In genomic region chr14:54438703-54439102, GRCh38 we compare ENCODE assay signal across 15 cellular contexts. TPM values are rescaled to one million over a fixed set of nuclear protein-coding genes. Genes with fewer than 3 reads are reported as not detected.
DNase-seq lines count a peak whose midpoint lies in the region; ATAC-seq and TF ChIP-seq lines count a peak whose summit lies in the region.
"Had no signal": no experiment of that assay in that cellular context is flagged by ENCODE, and none has a peak within 500 bp of the region (broad histone marks: within the 10 kb centered on the region; RNA-seq: fewer than 3 reads in every experiment).

No MANE protein-coding gene starts in this region.

- H3K4me1 Mint-ChIP-seq in activated T-cell treated with anti-CD3 and anti-CD28 coated beads, Interleukin-2, amount 50 U/mL, for 24 hours (ENCODE audit: low read depth): peaks cover 74% of the 10 kb centered on the region
- peaks cover 64% of the 10 kb centered on the region for H3K4me1 Mint-ChIP-seq in chondrocyte (ENCODE audit: low read depth)
- peaks cover 65 to 78% (median 72%) of the 10 kb centered on the region in 3 donors for H3K4me1 Mint-ChIP-seq in CD8-positive, alpha-beta memory T cell
- H3K4me1 Mint-ChIP-seq in effector memory CD8-positive, alpha-beta T cell (ENCODE audit: low read depth in 2 of 2): peaks cover 38 to 59% of the 10 kb centered on the region in 2 donors

- TF ChIP-seq CTCF in OCI-LY1 (IDR thresholded peaks at IDR 0.05; ENCODE audit: low read length) (no peak), chondrocyte (IDR thresholded peaks at IDR 0.05) (no peak)

- peaks cover 6% of the 10 kb centered on the region for H3K79me1 ChIP-seq in trophoblast cell (ENCODE audit: low read length)

- no peak overlapping the region for H4K91ac ChIP-seq in trophoblast cell (ENCODE audit: low read depth, low read length)

- H3K9ac ChIP-seq in OCI-LY1 (ENCODE audit: low read length) (no peak overlapping the region), trophoblast cell (ENCODE audit: low read length) (no peak overlapping the region)

- peak overlapping the region; percentile 65 for H3K18ac ChIP-seq in trophoblast cell (ENCODE audit: low read length)

- H2BK120ac ChIP-seq in trophoblast cell (ENCODE audit: insufficient read depth, low read length, poor library complexity): no peak overlapping the region

- no CpG with 5 or more reads among the region's 4 CpGs for WGBS in trophoblast cell (ENCODE audit: extremely low coverage, insufficient coverage, insufficient read length)

- no peak overlapping the region for H3K14ac ChIP-seq in trophoblast cell (ENCODE audit: low read length)

- H3K4me1 ChIP-seq in OCI-LY1 (ENCODE audit: insufficient read depth, low read length, severe bottlenecking) (peaks cover 70% of the 10 kb centered on the region), trophoblast cell (ENCODE audit: control insufficient read depth in 1 of 2, insufficient read depth in 2 of 2, low read length in 2 of 2) (peaks cover 2 to 3% of the 10 kb centered on the region in 2 experiments)
- peaks cover 22% of the 10 kb centered on the region for H3K4me1 ChIP-seq in CD8-positive, alpha-beta memory T cell (ENCODE audit: insufficient read depth, low read length)

- H3F3A ChIP-seq in OCI-LY1 (ENCODE audit: insufficient read depth, low read length): no peaks in the 10 kb centered on the region

- POLR2A ChIA-PET in CD8-positive, alpha-beta memory T cell (lab: Charles Lee): no interaction called here

- H3K23ac ChIP-seq in trophoblast cell (ENCODE audit: low read length): no peak overlapping the region

- no peak overlapping the region for H2BK5ac ChIP-seq in trophoblast cell (ENCODE audit: low read depth, low read length, poor library complexity)

- H3K4me2 ChIP-seq in OCI-LY1 (ENCODE audit: low read length): peak overlapping the region; percentile 22; the same call in 1 of the 2 replicates
- no peak overlapping the region for H3K4me2 ChIP-seq in trophoblast cell (ENCODE audit: low read length)

- no peak overlapping the region for H2AFZ ChIP-seq in OCI-LY1 (ENCODE audit: low read length)
- H2AFZ ChIP-seq in trophoblast cell (ENCODE audit: insufficient read depth, low read length, poor library complexity): no peak overlapping the region

- peak overlapping the region; percentile 49 for H2BK12ac ChIP-seq in trophoblast cell (ENCODE audit: low read length)

- CTCF ChIA-PET in CD8-positive, alpha-beta memory T cell (lab: Charles Lee): interaction anchor here (1.0 kb wide), 1 partner anchor 42 kb away, joined by 5 read pairs; the partner anchor contains the start of gene CDKN3

- H3K4me3 ChIP-seq in OCI-LY1 (ENCODE audit: low read depth, low read length, poor library complexity, severe bottlenecking): no peak overlapping the region
- no peak overlapping the region for H3K4me3 ChIP-seq in trophoblast cell (ENCODE audit: low read depth, low read length)
- no peak overlapping the region for H3K4me3 ChIP-seq in CD8-positive, alpha-beta memory T cell (ENCODE audit: low read length)
- H3K4me3 ChIP-seq: lung, Peyer's patch, uterus had no signal

- ATAC-seq in effector memory CD8-positive, alpha-beta T cell (replicated peaks): no peak
- ATAC-seq: stimulated activated memory B cell treated with anti-CD40 and anti-IgM and Interleukin-4, amounts not matched to agents 10 μg/mL and 1 μg/mL and 100 μg/mL, for 72 hours had no signal

- H4K12ac ChIP-seq in trophoblast cell (ENCODE audit: low read depth, low read length): no peak overlapping the region

- H3K9me3 ChIP-seq in OCI-LY1 (ENCODE audit: low read length) (no peaks in the 10 kb centered on the region), trophoblast cell (ENCODE audit: insufficient read depth, low read depth, low read length) (no peaks in the 10 kb centered on the region)
- no peaks in the 10 kb centered on the region for H3K9me3 ChIP-seq in CD8-positive, alpha-beta memory T cell (ENCODE audit: low read length)
- H3K9me3 ChIP-seq: Peyer's patch, uterus had no signal

- H2AK5ac ChIP-seq in trophoblast cell (ENCODE audit: low read length): no peak overlapping the region

- peak overlapping the region; percentile 94 for H3K4me3 Mint-ChIP-seq in activated T-cell treated with anti-CD3 and anti-CD28 coated beads, Interleukin-2, amount 50 U/mL, for 24 hours
- peak overlapping the region; percentile 92 for H3K4me3 Mint-ChIP-seq in chondrocyte (ENCODE audit: unreplicated experiment)
- peak overlapping the region in 2 of 7 donors; percentile 34 to 85 for H3K4me3 Mint-ChIP-seq in CD8-positive, alpha-beta memory T cell
- H3K4me3 Mint-ChIP-seq in effector memory CD8-positive, alpha-beta T cell: no peak overlapping the region
- H3K4me3 Mint-ChIP-seq: activated CD4-positive, alpha-beta T cell treated with anti-CD3 and anti-CD28 coated beads, Interleukin-2, amount 10 ng/mL, durations not matched to agents 7 days and 5 days; stimulated activated memory B cell treated with anti-CD40 and anti-IgM and Interleukin-4, amounts not matched to agents 10 μg/mL and 1 μg/mL and 100 μg/mL, for 72 hours had no signal

- no peaks in the 10 kb centered on the region for H4K20me1 ChIP-seq in OCI-LY1 (ENCODE audit: insufficient read depth, low read length)

- no peaks in the 10 kb centered on the region for H3K27me3 ChIP-seq in OCI-LY1 (ENCODE audit: insufficient read depth, low read length)
- no peaks in the 10 kb centered on the region for H3K27me3 ChIP-seq in trophoblast cell (ENCODE audit: insufficient read depth, low read length)
- no peaks in the 10 kb centered on the region for H3K27me3 ChIP-seq in CD8-positive, alpha-beta memory T cell (ENCODE audit: insufficient read depth, low read length, poor library complexity, severe bottlenecking)
- H3K27me3 ChIP-seq: Peyer's patch, uterus had no signal

- no peaks in the 10 kb centered on the region for H3K9me2 ChIP-seq in OCI-LY1 (ENCODE audit: low read depth, low read length)

- H3K4ac ChIP-seq in trophoblast cell (ENCODE audit: low read depth, low read length): peak overlapping the region; percentile 95

- H3K36me3 ChIP-seq in OCI-LY1 (ENCODE audit: insufficient read depth, low read length) (peaks cover 29% of the 10 kb centered on the region), trophoblast cell (ENCODE audit: control insufficient read depth in 1 of 2, insufficient read depth in 2 of 2, low read length in 2 of 2) (no peaks in the 10 kb centered on the region)
- H3K36me3 ChIP-seq in CD8-positive, alpha-beta memory T cell (ENCODE audit: insufficient read depth, low read length): no peaks in the 10 kb centered on the region
- H3K36me3 ChIP-seq: Peyer's patch, uterus had no signal

- no peak for DNase-seq in activated T-cell treated with anti-CD3 and anti-CD28 coated beads, Interleukin-2, amount 50 U/mL, for 24 hours
- DNase-seq in activated T-cell treated with anti-CD3 and anti-CD28 coated beads, Interleukin-2, amount 50 U/mL, for 48 hours: no peak
- DNase-seq in chondrocyte (ENCODE audit: low spot score): no peak
- no peak for DNase-seq in trophoblast cell
- DNase-seq in CD8-positive, alpha-beta memory T cell: no peak
- no peak for DNase-seq in effector memory CD8-positive, alpha-beta T cell
- DNase-seq in UCSD-AML1 (lab: John Stamatoyannopoulos, UW; ENCODE audit: unreplicated experiment): no peak
- DNase-seq: activated CD4-positive, alpha-beta T cell treated with anti-CD3 and anti-CD28 coated beads, Interleukin-2, amount 10 ng/mL, durations not matched to agents 7 days and 5 days; aorta; NCI-H446; Peyer's patch; uterus had no signal

- H3K27me3 Mint-ChIP-seq in activated T-cell treated with anti-CD3 and anti-CD28 coated beads, Interleukin-2, amount 50 U/mL, for 24 hours: no peaks in the 10 kb centered on the region
- H3K27me3 Mint-ChIP-seq in chondrocyte (ENCODE audit: low read depth): no peaks in the 10 kb centered on the region
- H3K27me3 Mint-ChIP-seq in CD8-positive, alpha-beta memory T cell: peaks cover 0 to 2% of the 10 kb centered on the region in 2 donors
- H3K27me3 Mint-ChIP-seq in effector memory CD8-positive, alpha-beta T cell: no peaks in the 10 kb centered on the region
- H3K27me3 Mint-ChIP-seq: activated CD4-positive, alpha-beta T cell treated with anti-CD3 and anti-CD28 coated beads, Interleukin-2, amount 10 ng/mL, durations not matched to agents 7 days and 5 days; stimulated activated memory B cell treated with anti-CD40 and anti-IgM and Interleukin-4, amounts not matched to agents 10 μg/mL and 1 μg/mL and 100 μg/mL, for 72 hours had no signal

- peak overlapping the region; percentile 60 for H4K8ac ChIP-seq in trophoblast cell (ENCODE audit: low read depth, low read length)

- peak overlapping the region; percentile 61 for H3K27ac Mint-ChIP-seq in activated T-cell treated with anti-CD3 and anti-CD28 coated beads, Interleukin-2, amount 50 U/mL, for 24 hours
- H3K27ac Mint-ChIP-seq in chondrocyte (ENCODE audit: unreplicated experiment): peak overlapping the region; percentile 74
- H3K27ac Mint-ChIP-seq in CD8-positive, alpha-beta memory T cell: peak overlapping the region in 1 of 8 donors; percentile 64
- H3K27ac Mint-ChIP-seq in effector memory CD8-positive, alpha-beta T cell: no peak overlapping the region
- H3K27ac Mint-ChIP-seq: activated CD4-positive, alpha-beta T cell treated with anti-CD3 and anti-CD28 coated beads, Interleukin-2, amount 10 ng/mL, durations not matched to agents 7 days and 5 days; stimulated activated memory B cell treated with anti-CD40 and anti-IgM and Interleukin-4, amounts not matched to agents 10 μg/mL and 1 μg/mL and 100 μg/mL, for 72 hours had no signal

- peaks cover 69% of the 10 kb centered on the region for H3K79me2 ChIP-seq in OCI-LY1 (ENCODE audit: insufficient read depth, low read length)
- peaks cover 11% of the 10 kb centered on the region for H3K79me2 ChIP-seq in trophoblast cell (ENCODE audit: control insufficient read depth, insufficient read depth, low read length, poor library complexity)

- H3K27ac ChIP-seq in OCI-LY1 (ENCODE audit: low read depth, low read length, poor library complexity, severe bottlenecking) (no peak overlapping the region), trophoblast cell (ENCODE audit: low read depth, low read length) (no peak overlapping the region)
- no peak overlapping the region for H3K27ac ChIP-seq in CD8-positive, alpha-beta memory T cell (ENCODE audit: low read depth, low read length)
- H3K27ac ChIP-seq: Peyer's patch, uterus had no signal

- H3K36me3 Mint-ChIP-seq in activated T-cell treated with anti-CD3 and anti-CD28 coated beads, Interleukin-2, amount 50 U/mL, for 24 hours (ENCODE audit: low read depth): peaks cover 62% of the 10 kb centered on the region
- H3K36me3 Mint-ChIP-seq in chondrocyte (ENCODE audit: low read depth): no peaks in the 10 kb centered on the region
- peaks cover 0 to 24% (median 8%) of the 10 kb centered on the region in 3 donors for H3K36me3 Mint-ChIP-seq in CD8-positive, alpha-beta memory T cell
- peaks cover 22% of the 10 kb centered on the region for H3K36me3 Mint-ChIP-seq in effector memory CD8-positive, alpha-beta T cell (ENCODE audit: insufficient read depth)

- no peaks in the 10 kb centered on the region for H3K9me3 Mint-ChIP-seq in activated T-cell treated with anti-CD3 and anti-CD28 coated beads, Interleukin-2, amount 50 U/mL, for 24 hours
- H3K9me3 Mint-ChIP-seq in chondrocyte (ENCODE audit: low read depth): no peaks in the 10 kb centered on the region
- no peaks in the 10 kb centered on the region for H3K9me3 Mint-ChIP-seq in CD8-positive, alpha-beta memory T cell
- no peaks in the 10 kb centered on the region for H3K9me3 Mint-ChIP-seq in effector memory CD8-positive, alpha-beta T cell
- H3K9me3 Mint-ChIP-seq: activated CD4-positive, alpha-beta T cell treated with anti-CD3 and anti-CD28 coated beads, Interleukin-2, amount 10 ng/mL, durations not matched to agents 7 days and 5 days; stimulated activated memory B cell treated with anti-CD40 and anti-IgM and Interleukin-4, amounts not matched to agents 10 μg/mL and 1 μg/mL and 100 μg/mL, for 72 hours had no signal

RNA-seq across cellular contexts. Expression of gene CNIH1, which starts 2.5 kb away (rescaled TPM):
- total RNA-seq in chondrocyte: 131 to 141 TPM (median 140 TPM) in 3 replicates
- polyA plus RNA-seq in trophoblast cell (2013): 86.6 and 86.7 TPM in 2 replicates
- total RNA-seq in CD8-positive, alpha-beta memory T cell: 100 to 1,000 TPM in 1 of 2 experiments, 10 to 100 TPM in 1; 87.1 to 104 TPM
- polyA plus RNA-seq in CD8-positive, alpha-beta memory T cell: 84.9 TPM

RNA-seq across cellular contexts. Expression of gene CDKN3, which starts 41.9 kb away (rescaled TPM):
- 5.3 to 10.4 TPM (median 8.9 TPM) in 3 replicates for total RNA-seq in chondrocyte
- 33.7 and 35.6 TPM in 2 replicates for polyA plus RNA-seq in trophoblast cell (2013)
- total RNA-seq in CD8-positive, alpha-beta memory T cell: 10 to 100 TPM; 33.8 to 46.8 TPM
- polyA plus RNA-seq in CD8-positive, alpha-beta memory T cell: 6.7 TPM

RNA-seq across cellular contexts. Expression of gene GMFB, which starts 50.1 kb away (rescaled TPM):
- 29.9 to 36.8 TPM (median 33.1 TPM) in 3 replicates for total RNA-seq in chondrocyte
- polyA plus RNA-seq in trophoblast cell (2013): 25.7 and 26.5 TPM in 2 replicates
- total RNA-seq in CD8-positive, alpha-beta memory T cell: 10 to 100 TPM; 56.4 to 61.3 TPM
- polyA plus RNA-seq in CD8-positive, alpha-beta memory T cell: 18.2 TPM

Comparison
In these comparisons a context has a peak if more than half of its experiments do, and no peak if none do; other contexts are left out.
1. H3K27ac Mint-ChIP-seq: peak in activated T-cell treated with anti-CD3 and anti-CD28 coated beads, Interleukin-2, amount 50 U/mL, for 24 hours (single experiment) and chondrocyte (single experiment); none in effector memory CD8-positive, alpha-beta T cell (0 of 2).
2. H3K4me3 Mint-ChIP-seq: peak in activated T-cell treated with anti-CD3 and anti-CD28 coated beads, Interleukin-2, amount 50 U/mL, for 24 hours (single experiment) and chondrocyte (single experiment); none in effector memory CD8-positive, alpha-beta T cell (0 of 2).